Comparison of ENCODE assay signal across 9 cellular contexts in genomic region chr16:81094771-81095251, GRCh38. TPM values are rescaled to one million over a fixed set of nuclear protein-coding genes. Genes with fewer than 3 reads are reported as not detected.
A peak's percentile ranks its signal among the peaks of the same experiment; 100 is the strongest.
DNase-seq lines count a peak whose midpoint lies in the region; ATAC-seq, FAIRE-seq and TF ChIP-seq lines count a peak whose summit lies in the region.
"Had no signal": no experiment of that assay in that cellular context is flagged by ENCODE, and none has a peak within 500 bp of the region (broad histone marks: within the 10 kb centered on the region; RNA-seq: fewer than 3 reads in every experiment).

No MANE protein-coding gene starts in this region.

- TF ChIP-seq RAD21 in HepG2 (CRISPR knock-in tag; IDR thresholded peaks at IDR 0.05) = no peak

- H3K27me3 Mint-ChIP-seq in stimulated activated naive CD8-positive, alpha-beta T cell treated with anti-CD3 and anti-CD28 coated beads, Interleukin-15, Interleukin-2, amounts not matched to agents 100 ng/mL and 50 ng/mL, for 24 hours = no peaks in the 10 kb centered on the region

- H3K4me3 ChIP-seq in HepG2 (replicated peaks in 1 of 3; ENCODE audit: insufficient read depth in 1 of 3, low read depth in 2 of 3, low read length in 3 of 3) = peak overlapping the region; percentile 75 to 86 (median 83)
- peak overlapping the region in 1 of 2 donors; percentile 84 for H3K4me3 ChIP-seq in gastroesophageal sphincter

- H3K4me2 ChIP-seq in HepG2 (ENCODE audit: low read depth, low read length) = peak overlapping the region; percentile 78

- peak overlapping the region; percentile 52 for H3K27ac Mint-ChIP-seq in stimulated activated naive CD8-positive, alpha-beta T cell treated with anti-CD3 and anti-CD28 coated beads, Interleukin-15, Interleukin-2, amounts not matched to agents 100 ng/mL and 50 ng/mL, for 24 hours

- peak overlapping the region; percentile 86 for H3K4me3 Mint-ChIP-seq in stimulated activated naive CD8-positive, alpha-beta T cell treated with anti-CD3 and anti-CD28 coated beads, Interleukin-15, Interleukin-2, amounts not matched to agents 100 ng/mL and 50 ng/mL, for 24 hours

- peak overlapping the region; percentile 85 for H3K9ac ChIP-seq in HepG2 (ENCODE audit: insufficient read depth, low read depth, low read length)

- H3K9me3 ChIP-seq in HepG2 (ENCODE audit: low read length) (no peaks in the 10 kb centered on the region), gastroesophageal sphincter (no peaks in the 10 kb centered on the region)

- DNase-seq in stimulated activated naive CD8-positive, alpha-beta T cell treated with anti-CD3 and anti-CD28 coated beads, Interleukin-15, Interleukin-2, amounts not matched to agents 100 U/mL and 50 U/mL, for 24 hours = no peak
- DNase-seq in amniotic epithelial cell (ENCODE audit: low read depth) (peak; percentile 24), HepG2 (ENCODE audit: low spot score) (no peak), NCI-H1417 treated with DMSO at 0.1 percent for 48 hours (lab: John Stamatoyannopoulos, UW) (no peak), germinal center (ENCODE audit: low spot score) (no peak)
- DNase-seq: activated CD4-positive, alpha-beta T cell treated with anti-CD3 and anti-CD28 coated beads for 48 hours had no signal

- H3K36me3 ChIP-seq in HepG2 (replicated peaks in 1 of 2; ENCODE audit: control insufficient read depth in 1 of 2, insufficient read depth in 2 of 2, low read length in 2 of 2) (peaks cover under 1 to 14% of the 10 kb centered on the region in 2 experiments; a peak in 4 of 5 replicates), gastroesophageal sphincter (peaks cover 0 to 7% of the 10 kb centered on the region in 2 donors)

- TF ChIP-seq POLR2A in HepG2 (IDR thresholded peaks at IDR 0.05; ENCODE audit: insufficient read depth in 1 of 2, low read depth in 2 of 2, low read length in 2 of 2) (no peak), gastroesophageal sphincter (IDR thresholded peaks at IDR 0.05) (no peak)

- no peaks in the 10 kb centered on the region; the same call in 1 of the 2 replicates for H4K20me1 ChIP-seq in HepG2 (ENCODE audit: insufficient read depth, low read length)

- H3K4me1 ChIP-seq in HepG2 (ENCODE audit: insufficient read depth, low read length) (peaks cover 51% of the 10 kb centered on the region), gastroesophageal sphincter (peaks cover 0 to 16% (median 0%) of the 10 kb centered on the region in 3 donors)

- CTCF ChIA-PET in HepG2 (lab: Yijun Ruan, JAX; ENCODE audit: low intra/inter-chr PET ratio, low total read pairs) = no interaction called here

- peaks cover 56% of the 10 kb centered on the region for H3K79me2 ChIP-seq in HepG2 (ENCODE audit: insufficient read depth, low read length)

- H2AFZ ChIP-seq in HepG2 (ENCODE audit: low read length) = no peak overlapping the region

- POLR2A ChIA-PET in HepG2 (lab: Yijun Ruan, JAX) = interaction anchor here (1.1 to 1.7 kb wide), 2 partner anchors 10 to 18 kb away, joined by 4 to 13 read pairs; partner anchors contain the start of gene C16orf46

- WGBS in HepG2 (ENCODE audit: low lambda C conversion rate) = 52% methylated on average over 21 of the region's 21 CpGs
- WGBS in gastroesophageal sphincter (ENCODE audit: low coverage in 1 of 2), 2 donors = 28 to 68% methylated on average over 3 to 20 of the region's 21 CpGs

- H3K27me3 ChIP-seq in HepG2 (ENCODE audit: control insufficient read depth in 1 of 2, insufficient read depth in 2 of 2, low read length in 2 of 2) (no peaks in the 10 kb centered on the region; a peak in 1 of 5 replicates), gastroesophageal sphincter (no peaks in the 10 kb centered on the region)

- no peak for TF ChIP-seq EP300 in HepG2 (IDR thresholded peaks at IDR 0.05; ENCODE audit: low read depth in 2 of 2, low read length in 2 of 2)
- no peak for TF ChIP-seq EP300 in HepG2 (CRISPR knock-in tag; IDR thresholded peaks at IDR 0.05; ENCODE audit: borderline replicate concordance)
- no peak for TF ChIP-seq EP300 in gastroesophageal sphincter (IDR thresholded peaks at IDR 0.05)

- TF ChIP-seq CTCF in HepG2 (CRISPR knock-in tag; IDR thresholded peaks at IDR 0.05) = no peak
- TF ChIP-seq CTCF in gastroesophageal sphincter (IDR thresholded peaks at IDR 0.05) = no peak

- intact Hi-C loops in HepG2 (cut with micrococcal nuclease; ENCODE audit: unreplicated experiment) = loop anchor here (5.0 kb wide), 2 partner anchors 58 to 88 kb away; partner anchors contain the start of genes ATMIN, CENPN and CMC2

- H3K27ac ChIP-seq in HepG2 (ENCODE audit: extremely low read length, insufficient read depth, low read length) = peak overlapping the region; percentile 88
- no peak overlapping the region for H3K27ac ChIP-seq in gastroesophageal sphincter

- no peak for ATAC-seq in stimulated activated naive CD8-positive, alpha-beta T cell treated with anti-CD3 and anti-CD28 coated beads, Interleukin-15, Interleukin-2, amounts not matched to agents 100 U/mL and 50 U/mL, for 24 hours
- ATAC-seq in HepG2 (no peak), gastroesophageal sphincter (no peak), HG02885 (IDR thresholded peaks at IDR 0.05; ENCODE audit: poor library complexity, unreplicated experiment) (no peak)

- in situ Hi-C loops in HepG2 (cut with HindIII; ENCODE audit: extremely low pct_ligation_motif_present, low pct_unique_long_range_greater_than_20kb) = no loop called here

- FAIRE-seq in HepG2 (lab: Jason Lieb, UNC) = no peak

- H3K9me3 Mint-ChIP-seq in stimulated activated naive CD8-positive, alpha-beta T cell treated with anti-CD3 and anti-CD28 coated beads, Interleukin-15, Interleukin-2, amounts not matched to agents 100 ng/mL and 50 ng/mL, for 24 hours = peaks cover 5% of the 10 kb centered on the region

- no TSS peak for BruUV-seq in HepG2 (replicated peaks; lab: Mats Ljungman, UMichigan)

- H3K4me1 Mint-ChIP-seq in stimulated activated naive CD8-positive, alpha-beta T cell treated with anti-CD3 and anti-CD28 coated beads, Interleukin-15, Interleukin-2, amounts not matched to agents 100 ng/mL and 50 ng/mL, for 24 hours (ENCODE audit: low read depth) = peaks cover 19% of the 10 kb centered on the region

- peaks cover 8% of the 10 kb centered on the region for H3K36me3 Mint-ChIP-seq in stimulated activated naive CD8-positive, alpha-beta T cell treated with anti-CD3 and anti-CD28 coated beads, Interleukin-15, Interleukin-2, amounts not matched to agents 100 ng/mL and 50 ng/mL, for 24 hours (ENCODE audit: low read depth)

RNA-seq across cellular contexts. Expression of gene GCSH, which starts 1.4 kb away (rescaled TPM):
- total RNA-seq in HepG2 (2016; rRNA removed; fragmentation: Illumina TruSeq; extraction: Trizol) (103 and 117 TPM in 2 replicates), gastroesophageal sphincter (10 to 100 TPM; 11.8 to 22.4 (median 12.8) TPM)
- total RNA-seq in HepG2 (2016; cell fraction: cytosol; rRNA removed; fragmentation: Illumina TruSeq; extraction: Trizol; ENCODE audit: low read depth) = 84.9 and 85.5 TPM in 2 replicates
- total RNA-seq in HepG2 (2016; cell fraction: insoluble cytoplasmic fraction; rRNA removed; fragmentation: Illumina TruSeq; extraction: Trizol) = 106 and 120 TPM in 2 replicates
- total RNA-seq in HepG2 (2016; cell fraction: membrane; rRNA removed; fragmentation: Illumina TruSeq; extraction: Trizol) = 113 and 134 TPM in 2 replicates
- 71.3 and 72.1 TPM in 2 replicates for total RNA-seq in HepG2 (2016; cell fraction: nucleus; rRNA removed; fragmentation: Illumina TruSeq; extraction: Trizol)
- 23.5 and 35.9 TPM in 2 replicates for polyA plus RNA-seq in HepG2 (2011; rRNA removed)
- polyA plus RNA-seq in HepG2 (2011; cell fraction: cytosol; rRNA removed) = 20.5 and 24.4 TPM in 2 replicates
- polyA plus RNA-seq in HepG2 (2011; cell fraction: nucleus; rRNA removed) = 8.8 and 13.9 TPM in 2 replicates
- polyA plus RNA-seq in HepG2 (2012) = 56.2 and 79.0 TPM in 2 replicates
- 230 and 257 TPM in 2 replicates for polyA plus RNA-seq in HepG2 (2016; cell fraction: cytosol; fragmentation: Illumina TruSeq; extraction: Trizol; ENCODE audit: low read depth)
- polyA plus RNA-seq in HepG2 (2016; cell fraction: insoluble cytoplasmic fraction; fragmentation: Illumina TruSeq; extraction: Trizol; ENCODE audit: low read depth) = 211 and 234 TPM in 2 replicates
- polyA plus RNA-seq in HepG2 (2016; cell fraction: membrane; fragmentation: Illumina TruSeq; extraction: Trizol; ENCODE audit: low read depth) = 224 and 230 TPM in 2 replicates
- 155 and 164 TPM in 2 replicates for polyA plus RNA-seq in HepG2 (2016; cell fraction: nucleus; fragmentation: Illumina TruSeq; extraction: Trizol; ENCODE audit: insufficient read depth, low read depth)
- polyA minus RNA-seq in HepG2 (2011; rRNA and poly(A)+ RNA removed; ENCODE audit: low replicate concordance) = 4.9 and 6.7 TPM in 2 replicates
- 17.2 and 17.8 TPM in 2 replicates for polyA minus RNA-seq in HepG2 (2011; cell fraction: cytosol; rRNA and poly(A)+ RNA removed)
- 21.4 and 23.0 TPM in 2 replicates for polyA minus RNA-seq in HepG2 (2011; cell fraction: nucleus; rRNA and poly(A)+ RNA removed)

RNA-seq across cellular contexts. Expression of gene C16orf46, which starts 17.8 kb away (rescaled TPM):
- total RNA-seq in HepG2 (2016; rRNA removed; fragmentation: Illumina TruSeq; extraction: Trizol) (0.38 and 1.9 TPM in 2 replicates), gastroesophageal sphincter (1 to 10 TPM in 1 of 4 donors, under 1 TPM in 2, not detected in 1; 0.42 to 3.9 (median 0.62) TPM)
- 0.44 TPM in 1 of 2 replicates, not detected in the other for total RNA-seq in HepG2 (2016; cell fraction: cytosol; rRNA removed; fragmentation: Illumina TruSeq; extraction: Trizol; ENCODE audit: low read depth)
- total RNA-seq in HepG2 (2016; cell fraction: insoluble cytoplasmic fraction; rRNA removed; fragmentation: Illumina TruSeq; extraction: Trizol) = 0.56 and 0.58 TPM in 2 replicates
- 0.31 and 0.86 TPM in 2 replicates for total RNA-seq in HepG2 (2016; cell fraction: membrane; rRNA removed; fragmentation: Illumina TruSeq; extraction: Trizol)
- 0.50 and 0.62 TPM in 2 replicates for total RNA-seq in HepG2 (2016; cell fraction: nucleus; rRNA removed; fragmentation: Illumina TruSeq; extraction: Trizol)
- 0.39 and 0.55 TPM in 2 replicates for polyA plus RNA-seq in HepG2 (2011; rRNA removed)
- polyA plus RNA-seq in HepG2 (2011; cell fraction: cytosol; rRNA removed) = 0.36 and 0.47 TPM in 2 replicates
- 0.11 and 1.4 TPM in 2 replicates for polyA plus RNA-seq in HepG2 (2011; cell fraction: nucleus; rRNA removed)
- polyA plus RNA-seq in HepG2 (2012) = 0.42 and 0.80 TPM in 2 replicates
- 0.33 and 0.52 TPM in 2 replicates for polyA plus RNA-seq in HepG2 (2016; cell fraction: cytosol; fragmentation: Illumina TruSeq; extraction: Trizol; ENCODE audit: low read depth)
- 0.52 and 1.2 TPM in 2 replicates for polyA plus RNA-seq in HepG2 (2016; cell fraction: insoluble cytoplasmic fraction; fragmentation: Illumina TruSeq; extraction: Trizol; ENCODE audit: low read depth)
- 0.50 and 0.52 TPM in 2 replicates for polyA plus RNA-seq in HepG2 (2016; cell fraction: membrane; fragmentation: Illumina TruSeq; extraction: Trizol; ENCODE audit: low read depth)
- polyA plus RNA-seq in HepG2 (2016; cell fraction: nucleus; fragmentation: Illumina TruSeq; extraction: Trizol; ENCODE audit: insufficient read depth, low read depth) = 0.32 and 0.67 TPM in 2 replicates
- polyA minus RNA-seq in HepG2 (2011; rRNA and poly(A)+ RNA removed; ENCODE audit: low replicate concordance) = not detected in 2 replicates
- polyA minus RNA-seq in HepG2 (2011; cell fraction: cytosol; rRNA and poly(A)+ RNA removed) = 0.70 TPM in 1 of 2 replicates, not detected in the other
- 1.1 and 1.3 TPM in 2 replicates for polyA minus RNA-seq in HepG2 (2011; cell fraction: nucleus; rRNA and poly(A)+ RNA removed)

RNA-seq across cellular contexts. Expression of gene ATMIN, which starts 59.2 kb away (rescaled TPM):
- total RNA-seq in HepG2 (2016; rRNA removed; fragmentation: Illumina TruSeq; extraction: Trizol) (60.4 and 74.7 TPM in 2 replicates), gastroesophageal sphincter (10 to 100 TPM; 31.2 to 37.3 (median 35.0) TPM)
- 33.0 and 38.8 TPM in 2 replicates for total RNA-seq in HepG2 (2016; cell fraction: cytosol; rRNA removed; fragmentation: Illumina TruSeq; extraction: Trizol; ENCODE audit: low read depth)
- 61.5 and 70.5 TPM in 2 replicates for total RNA-seq in HepG2 (2016; cell fraction: insoluble cytoplasmic fraction; rRNA removed; fragmentation: Illumina TruSeq; extraction: Trizol)
- 116 and 141 TPM in 2 replicates for total RNA-seq in HepG2 (2016; cell fraction: membrane; rRNA removed; fragmentation: Illumina TruSeq; extraction: Trizol)
- total RNA-seq in HepG2 (2016; cell fraction: nucleus; rRNA removed; fragmentation: Illumina TruSeq; extraction: Trizol) = 37.1 and 38.6 TPM in 2 replicates
- polyA plus RNA-seq in HepG2 (2011; rRNA removed) = 30.4 and 34.6 TPM in 2 replicates
- 18.8 and 33.3 TPM in 2 replicates for polyA plus RNA-seq in HepG2 (2011; cell fraction: cytosol; rRNA removed)
- 12.4 and 15.2 TPM in 2 replicates for polyA plus RNA-seq in HepG2 (2011; cell fraction: nucleus; rRNA removed)
- 26.9 TPM in 2 replicates for polyA plus RNA-seq in HepG2 (2012)
- 52.2 and 56.7 TPM in 2 replicates for polyA plus RNA-seq in HepG2 (2016; cell fraction: cytosol; fragmentation: Illumina TruSeq; extraction: Trizol; ENCODE audit: low read depth)
- 70.0 and 73.6 TPM in 2 replicates for polyA plus RNA-seq in HepG2 (2016; cell fraction: insoluble cytoplasmic fraction; fragmentation: Illumina TruSeq; extraction: Trizol; ENCODE audit: low read depth)
- polyA plus RNA-seq in HepG2 (2016; cell fraction: membrane; fragmentation: Illumina TruSeq; extraction: Trizol; ENCODE audit: low read depth) = 113 and 129 TPM in 2 replicates
- polyA plus RNA-seq in HepG2 (2016; cell fraction: nucleus; fragmentation: Illumina TruSeq; extraction: Trizol; ENCODE audit: insufficient read depth, low read depth) = 53.5 and 53.8 TPM in 2 replicates
- 32.5 and 50.4 TPM in 2 replicates for polyA minus RNA-seq in HepG2 (2011; rRNA and poly(A)+ RNA removed; ENCODE audit: low replicate concordance)
- polyA minus RNA-seq in HepG2 (2011; cell fraction: cytosol; rRNA and poly(A)+ RNA removed) = 25.9 and 27.0 TPM in 2 replicates
- 22.4 and 30.6 TPM in 2 replicates for polyA minus RNA-seq in HepG2 (2011; cell fraction: nucleus; rRNA and poly(A)+ RNA removed)
